ENCODE assay signal across 18 cellular contexts in the genomic region with DNA sequence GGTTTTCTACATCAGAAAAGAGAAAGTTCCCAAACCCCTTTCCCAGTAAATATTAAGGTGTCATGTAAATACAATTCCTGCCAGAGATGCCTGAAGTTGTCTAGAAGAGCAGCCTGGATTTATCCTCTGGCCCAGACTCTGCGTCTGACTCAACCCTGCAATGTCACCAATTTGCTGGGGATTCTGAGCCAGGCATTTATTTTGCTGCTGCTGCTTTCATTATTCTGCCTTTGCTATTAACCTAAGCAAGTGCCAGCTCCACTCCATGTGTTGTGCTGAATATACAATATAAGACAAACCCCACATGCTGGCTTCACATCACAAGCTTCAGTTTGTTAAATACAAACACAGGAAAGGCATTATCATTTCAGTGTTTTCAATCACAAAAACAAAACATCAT. TPM values are rescaled to one million over a fixed set of nuclear protein-coding genes. Genes with fewer than 3 reads are reported as not detected.
A peak's percentile ranks its signal among the peaks of the same experiment; 100 is the strongest.
DNase-seq lines count a peak whose midpoint lies in the region; TF ChIP-seq lines count a peak whose summit lies in the region.
"Had no signal": no experiment of that assay in that cellular context is flagged by ENCODE, and none has a peak within 500 bp of the region (broad histone marks: within the 10 kb centered on the region; RNA-seq: fewer than 3 reads in every experiment).

No MANE protein-coding gene starts in this region.

- intact Hi-C loops in MCF 10A (cut with micrococcal nuclease) = no loop called here
- intact Hi-C loops in breast epithelium (cut with DNase I; ENCODE audit: low total_unique reads) = no loop called here

- CTCF ChIA-PET in MCF 10A (lab: Yijun Ruan, JAX) = interaction anchor here (1.3 to 1.9 kb wide), 3 partner anchors 8 to 73 kb away, joined by 3 to 4 read pairs (median 3); no protein-coding TSS in a partner anchor

- H3K4me3 ChIP-seq in breast epithelium = no peak overlapping the region
- H3K4me3 ChIP-seq: esophagus muscularis mucosa, K562 had no signal

- no peaks in the 10 kb centered on the region for H3K4me1 ChIP-seq in breast epithelium

- H3K27ac ChIP-seq in breast epithelium (peak overlapping the region in 1 of 2 donors; percentile 1), angular gyrus (ENCODE audit: low read depth, low read length) (peak overlapping the region; percentile 71)

- BruUV-seq in MCF 10A (replicated peaks; lab: Mats Ljungman, UMichigan) = no TSS peak

- H3K36me3 ChIP-seq in breast epithelium = no peaks in the 10 kb centered on the region
- H3K36me3 ChIP-seq: esophagus muscularis mucosa had no signal

- no peak overlapping the region for H3K4me3 Mint-ChIP-seq in MCF 10A (ENCODE audit: unreplicated experiment)
- H3K4me3 Mint-ChIP-seq: activated naive CD8-positive, alpha-beta T cell treated with anti-CD3 and anti-CD28 coated beads for 36 hours; naive B cell; T-helper 2 cell treated with Interferon-gamma antibody and Interleukin-4, amounts not matched to agents 5 μg/mL and 100 μg/mL, for 36 hours; type B pancreatic cell had no signal

- POLR2A ChIA-PET in MCF 10A (lab: Yijun Ruan, JAX) = interaction anchor here (0.5 to 1.7 kb wide), 3 partner anchors 8 to 47 kb away, joined by 3 to 6 read pairs (median 4); no protein-coding TSS in a partner anchor

- no peaks in the 10 kb centered on the region for H3K27me3 Mint-ChIP-seq in MCF 10A (ENCODE audit: insufficient read depth, unreplicated experiment)
- H3K27me3 Mint-ChIP-seq: type B pancreatic cell had no signal

- DNase-seq in MCF 10A (ENCODE audit: unreplicated experiment) = no peak
- DNase-seq in breast epithelium (ENCODE audit: low spot score in 2 of 2) = no peak
- peak; percentile 51 for DNase-seq in globus pallidus (ENCODE audit: low spot score)
- peak; percentile 72 for DNase-seq in superior temporal gyrus (ENCODE audit: extremely low spot score)
- no peak for DNase-seq in NK-92 treated with Interleukin-12 subunit alpha and Interleukin-12 subunit beta, amount 100 ng/mL, for 24 hours (lab: John Stamatoyannopoulos, UW)
- no peak for DNase-seq in mesenteric fat pad (ENCODE audit: low spot score)
- DNase-seq in HUDEP-2 (lab: John Stamatoyannopoulos, UW; ENCODE audit: unreplicated experiment in 76 of 76) = no peak
- DNase-seq: activated CD4-positive, alpha-beta T cell treated with anti-CD3 and anti-CD28 coated beads for 48 hours; activated naive CD8-positive, alpha-beta T cell treated with anti-CD3 and anti-CD28 coated beads for 36 hours; GF-D8; left colon; naive B cell; NCI-H524 treated with DMSO at 0.1 percent for 48 hours had no signal

- H3K9me3 ChIP-seq in breast epithelium = no peaks in the 10 kb centered on the region
- H3K9me3 ChIP-seq: esophagus muscularis mucosa had no signal

- H3K27ac Mint-ChIP-seq in MCF 10A (ENCODE audit: low read depth, unreplicated experiment) = peak overlapping the region; percentile 55
- H3K27ac Mint-ChIP-seq: activated naive CD8-positive, alpha-beta T cell treated with anti-CD3 and anti-CD28 coated beads for 36 hours; naive B cell; T-helper 2 cell treated with Interferon-gamma antibody and Interleukin-4, amounts not matched to agents 5 μg/mL and 100 μg/mL, for 36 hours; type B pancreatic cell had no signal

- H3K4me1 Mint-ChIP-seq in MCF 10A (ENCODE audit: insufficient read depth, unreplicated experiment) = peaks cover 16% of the 10 kb centered on the region

- no peaks in the 10 kb centered on the region for H3K9me3 Mint-ChIP-seq in MCF 10A (ENCODE audit: unreplicated experiment)
- H3K9me3 Mint-ChIP-seq: activated naive CD8-positive, alpha-beta T cell treated with anti-CD3 and anti-CD28 coated beads for 36 hours; T-helper 2 cell treated with Interferon-gamma antibody and Interleukin-4, amounts not matched to agents 5 μg/mL and 100 μg/mL, for 36 hours; type B pancreatic cell had no signal

- H3K36me3 Mint-ChIP-seq in MCF 10A (ENCODE audit: insufficient read depth, unreplicated experiment) = no peaks in the 10 kb centered on the region
- H3K36me3 Mint-ChIP-seq: activated naive CD8-positive, alpha-beta T cell treated with anti-CD3 and anti-CD28 coated beads for 36 hours; type B pancreatic cell had no signal

- no peak for TF ChIP-seq CTCF in MCF 10A (IDR thresholded peaks at IDR 0.05; ENCODE audit: unreplicated experiment)
- TF ChIP-seq CTCF in breast epithelium (IDR thresholded peaks at IDR 0.05) = no peak

- TF ChIP-seq POLR2A in breast epithelium (IDR thresholded peaks at IDR 0.05) = no peak

- no peaks in the 10 kb centered on the region for H3K27me3 ChIP-seq in breast epithelium
- H3K27me3 ChIP-seq: esophagus muscularis mucosa had no signal

RNA-seq across cellular contexts. Expression of gene ELAPOR2, which starts 59.1 kb away (rescaled TPM):
- 16.3 and 21.3 TPM in 2 replicates for total RNA-seq in MCF 10A (2022)
- 10 to 100 TPM; 14.4 to 38.1 (median 34.7) TPM for total RNA-seq in breast epithelium
- 22.0 TPM for total RNA-seq in mesenteric fat pad

Comparison
In these comparisons a context has a peak if more than half of its experiments do, and no peak if none do; other contexts are left out.
1. DNase-seq: peak in globus pallidus (single experiment) and superior temporal gyrus (single experiment); none in MCF 10A (single experiment), breast epithelium (0 of 2), NK-92 treated with Interleukin-12 subunit alpha and Interleukin-12 subunit beta, amount 100 ng/mL, for 24 hours (single experiment), mesenteric fat pad (single experiment) and HUDEP-2 (0 of 76).